ENCODE assay signal across 9 cellular contexts in the genomic region with DNA sequence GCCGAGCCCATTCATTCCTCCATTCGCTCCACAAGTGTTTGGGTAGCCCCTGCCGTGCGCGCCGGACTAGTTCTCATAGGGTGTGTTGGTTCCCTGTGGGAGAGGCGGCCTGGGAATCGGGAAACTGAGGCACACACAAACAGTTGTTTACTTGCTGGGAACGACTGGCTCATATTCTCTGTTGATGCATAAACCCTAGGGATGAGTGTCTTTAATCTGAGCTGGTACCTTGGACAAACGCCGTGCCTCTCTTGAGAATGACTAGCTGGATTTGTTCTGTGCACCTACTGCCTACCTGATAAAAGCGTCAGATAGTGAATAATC. TPM values are rescaled to one million over a fixed set of nuclear protein-coding genes. Genes with fewer than 3 reads are reported as not detected.
DNase-seq lines count a peak whose midpoint lies in the region; ATAC-seq and TF ChIP-seq lines count a peak whose summit lies in the region.
"Had no signal": no experiment of that assay in that cellular context is flagged by ENCODE, and none has a peak within 500 bp of the region (broad histone marks: within the 10 kb centered on the region; RNA-seq: fewer than 3 reads in every experiment).

No MANE protein-coding gene starts in this region.

- H3K4me3 ChIP-seq in DOHH2 (ENCODE audit: low read length) (peak overlapping the region; percentile 8; the same call in 1 of the 2 replicates), foreskin fibroblast (ENCODE audit: low read depth in 1 of 2, low read length in 2 of 2) (peak overlapping the region; percentile 42 to 50), sigmoid colon (peak overlapping the region; percentile 48 to 74 (median 58))

- H3K9me3 ChIP-seq in DOHH2 (ENCODE audit: control insufficient read depth, insufficient read depth, low read length): no peaks in the 10 kb centered on the region
- no peaks in the 10 kb centered on the region for H3K9me3 ChIP-seq in sigmoid colon

- H3K27ac ChIP-seq in DOHH2 (ENCODE audit: low read depth, low read length) (no peak overlapping the region), sigmoid colon (peak overlapping the region; percentile 65 to 88 (median 80))

- no peaks in the 10 kb centered on the region for H3K79me2 ChIP-seq in DOHH2 (ENCODE audit: control insufficient read depth, low read length)

- no peaks in the 10 kb centered on the region for H3K27me3 Mint-ChIP-seq in activated CD8-positive, alpha-beta T cell treated with anti-CD3 and anti-CD28 coated beads for 36 hours
- H3K27me3 Mint-ChIP-seq in mesothelial cell of epicardium (ENCODE audit: low read depth): peaks cover 3% of the 10 kb centered on the region

- H3K9me2 ChIP-seq in DOHH2 (replicated peaks; ENCODE audit: control insufficient read depth, low read length): no peaks in the 10 kb centered on the region

- no peaks in the 10 kb centered on the region for H3K9me3 Mint-ChIP-seq in activated CD8-positive, alpha-beta T cell treated with anti-CD3 and anti-CD28 coated beads for 36 hours
- no peaks in the 10 kb centered on the region for H3K9me3 Mint-ChIP-seq in mesothelial cell of epicardium

- H3K27me3 ChIP-seq in DOHH2 (ENCODE audit: control insufficient read depth, low read length): peaks cover 6% of the 10 kb centered on the region
- no peaks in the 10 kb centered on the region for H3K27me3 ChIP-seq in sigmoid colon

- H4K20me1 ChIP-seq in DOHH2 (ENCODE audit: control insufficient read depth, insufficient read depth, low read depth, low read length): no peaks in the 10 kb centered on the region

- peak overlapping the region; percentile 5; the same call in 1 of the 2 replicates for H3K4me2 ChIP-seq in DOHH2 (ENCODE audit: low read length)

- H3K4me3 Mint-ChIP-seq in activated CD8-positive, alpha-beta T cell treated with anti-CD3 and anti-CD28 coated beads for 36 hours: peak overlapping the region; percentile 89
- no peak overlapping the region for H3K4me3 Mint-ChIP-seq in mesothelial cell of epicardium

- no peak for TF ChIP-seq EP300 in sigmoid colon (IDR thresholded peaks at IDR 0.05)

- H3F3A ChIP-seq in DOHH2 (ENCODE audit: control insufficient read depth, insufficient read depth): no peaks in the 10 kb centered on the region

- ATAC-seq in activated CD8-positive, alpha-beta T cell treated with anti-CD3 and anti-CD28 coated beads for 36 hours: no peak
- no peak for ATAC-seq in HG03520 (IDR thresholded peaks at IDR 0.05; ENCODE audit: unreplicated experiment)

- H3K4me1 Mint-ChIP-seq in activated CD8-positive, alpha-beta T cell treated with anti-CD3 and anti-CD28 coated beads for 36 hours (ENCODE audit: low read depth): peaks cover 28% of the 10 kb centered on the region
- H3K4me1 Mint-ChIP-seq in mesothelial cell of epicardium: peaks cover 6% of the 10 kb centered on the region

- TF ChIP-seq POLR2A in sigmoid colon (IDR thresholded peaks at IDR 0.05): no peak

- H3K36me3 ChIP-seq in DOHH2 (ENCODE audit: control insufficient read depth, low read length) (no peaks in the 10 kb centered on the region), sigmoid colon (no peaks in the 10 kb centered on the region)

- H3K36me3 Mint-ChIP-seq in activated CD8-positive, alpha-beta T cell treated with anti-CD3 and anti-CD28 coated beads for 36 hours (ENCODE audit: low read depth): peaks cover 5% of the 10 kb centered on the region
- H3K36me3 Mint-ChIP-seq in mesothelial cell of epicardium: no peaks in the 10 kb centered on the region

- 19 to 54% methylated on average over 12 of the region's 12 CpGs for WGBS in sigmoid colon, 2 donors

- intact Hi-C loops in activated CD8-positive, alpha-beta T cell treated with anti-CD3 and anti-CD28 coated beads for 36 hours (cut with micrococcal nuclease): no loop called here
- intact Hi-C loops in sigmoid colon (cut with DNase I): no loop called here

- CTCF ChIA-PET in activated CD8-positive, alpha-beta T cell treated with anti-CD3 and anti-CD28 coated beads for 36 hours (lab: Charles Lee): interaction anchor here (0.8 to 2.8 kb wide), 15 partner anchors 8 to 306 kb away, joined by 3 to 12 read pairs (median 4); a partner anchor contains a TSS

- no peaks in the 10 kb centered on the region for H3K4me1 ChIP-seq in DOHH2 (ENCODE audit: control insufficient read depth, low read length)
- H3K4me1 ChIP-seq in sigmoid colon: peaks cover 2 to 47% (median 30%) of the 10 kb centered on the region in 4 donors

- H3K27ac Mint-ChIP-seq in activated CD8-positive, alpha-beta T cell treated with anti-CD3 and anti-CD28 coated beads for 36 hours: peak overlapping the region; percentile 91
- H3K27ac Mint-ChIP-seq in mesothelial cell of epicardium: no peak overlapping the region

- no peak for DNase-seq in activated CD8-positive, alpha-beta T cell treated with anti-CD3 and anti-CD28 coated beads for 36 hours
- no peak for DNase-seq in foreskin fibroblast
- no peak for DNase-seq in sigmoid colon
- DNase-seq in stimulated activated CD4-positive, alpha-beta T cell treated with anti-CD3 and anti-CD28 coated beads, Interleukin-1b, Interleukin-23, amount 100 ng/mL, for 48 hours: no peak
- no peak for DNase-seq in mesothelial cell of epicardium (ENCODE audit: low spot score in 2 of 2, unreplicated experiment in 2 of 2)
- DNase-seq in 8988T: no peak

- TF ChIP-seq CTCF in DOHH2 (IDR thresholded peaks at IDR 0.05; ENCODE audit: low read depth, low read length, poor library complexity, severe bottlenecking): no peak
- TF ChIP-seq CTCF in activated CD8-positive, alpha-beta T cell treated with anti-CD3 and anti-CD28 coated beads for 36 hours (IDR thresholded peaks at IDR 0.05): no peak
- TF ChIP-seq CTCF in foreskin fibroblast (IDR thresholded peaks at IDR 0.05; ENCODE audit: low read depth, low read length): no peak
- TF ChIP-seq CTCF in sigmoid colon (IDR thresholded peaks at IDR 0.05): no peak
- TF ChIP-seq CTCF in mesothelial cell of epicardium (IDR thresholded peaks at IDR 0.05; ENCODE audit: unreplicated experiment): no peak

- POLR2A ChIA-PET in activated CD8-positive, alpha-beta T cell treated with anti-CD3 and anti-CD28 coated beads for 36 hours (lab: Charles Lee): interaction anchor here (1.1 to 2.1 kb wide), 10 partner anchors 10 to 275 kb away, joined by 3 to 13 read pairs (median 6); a partner anchor contains a TSS

RNA-seq across cellular contexts. Expression of a gene that starts 0.7 kb away (rescaled TPM):
- total RNA-seq in activated CD8-positive, alpha-beta T cell treated with anti-CD3 and anti-CD28 coated beads for 36 hours: 10 to 100 TPM; 38.1 to 38.8 TPM
- total RNA-seq in sigmoid colon (10 to 100 TPM in 3 of 4 donors, 1 to 10 TPM in 1; 7.4 to 17.8 (median 11.4) TPM), mesothelial cell of epicardium (0.13 to 0.18 TPM in 2 of 3 replicates, not detected in the other)
- polyA plus RNA-seq in sigmoid colon: 10 to 100 TPM; 16.8 to 26.1 (median 21.8) TPM

RNA-seq across cellular contexts. Expression of a gene that starts 30.7 kb away (rescaled TPM):
- under 1 TPM in 1 of 2 experiments, not detected in 1; 0.18 TPM for total RNA-seq in activated CD8-positive, alpha-beta T cell treated with anti-CD3 and anti-CD28 coated beads for 36 hours
- total RNA-seq in sigmoid colon (1 to 10 TPM; 1.3 to 3.9 (median 2.2) TPM), mesothelial cell of epicardium (0.57 to 1.2 TPM (median 0.73 TPM) in 3 replicates)
- polyA plus RNA-seq in sigmoid colon: under 1 TPM; 0.23 to 0.60 (median 0.51) TPM
- total RNA-seq: pulmonary artery endothelial cell had no signal

RNA-seq across cellular contexts. Expression of a gene that starts 34.3 kb away (rescaled TPM):
- total RNA-seq in activated CD8-positive, alpha-beta T cell treated with anti-CD3 and anti-CD28 coated beads for 36 hours: 10 to 100 TPM; 63.0 to 64.5 TPM
- total RNA-seq in sigmoid colon (10 to 100 TPM; 43.2 to 58.2 (median 52.0) TPM), mesothelial cell of epicardium (51.2 to 55.1 TPM (median 54.8 TPM) in 3 replicates)
- 10 to 100 TPM; 50.4 to 81.1 (median 63.3) TPM for polyA plus RNA-seq in sigmoid colon

Comparison
In these comparisons a context has a peak if more than half of its experiments do, and no peak if none do; other contexts are left out.
1. H3K4me3 ChIP-seq: peak in every context shown above with its lines; median percentile 58 in sigmoid colon; 46 in foreskin fibroblast; 8 in DOHH2.